Comparison of ENCODE assay signal across 9 cellular contexts in the genomic region with DNA sequence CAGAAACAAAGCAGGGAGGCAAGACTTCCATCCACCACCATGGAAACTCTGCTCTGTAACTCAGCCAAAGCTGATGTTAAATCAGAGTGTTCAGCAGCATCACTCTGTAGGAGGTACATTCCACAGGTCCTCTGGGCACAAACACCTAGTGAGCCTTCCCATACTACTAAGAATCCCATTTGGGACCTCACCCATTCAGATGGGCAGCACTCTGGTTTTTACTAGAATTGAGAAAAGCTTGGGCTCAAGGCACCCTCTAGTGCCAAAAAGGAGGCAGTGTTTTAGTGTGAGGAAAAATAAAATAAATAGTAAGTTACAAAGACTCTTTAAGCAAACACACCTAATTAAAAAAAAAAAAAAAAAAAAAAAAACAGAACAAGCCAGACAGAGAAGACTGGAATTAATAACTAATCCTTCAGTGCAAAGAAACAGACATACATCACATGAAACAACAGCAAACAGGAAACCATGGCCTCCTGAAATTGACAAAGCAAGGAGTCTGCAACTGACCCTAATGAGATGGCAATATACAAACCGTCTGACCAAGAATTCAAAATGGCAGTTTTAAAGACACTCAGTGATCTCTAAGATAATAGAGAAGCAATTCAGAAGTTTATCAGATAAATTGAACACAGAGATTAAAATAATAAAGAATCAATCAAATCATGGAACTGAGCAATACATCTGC.
A peak's percentile ranks its signal among the peaks of the same experiment; 100 is the strongest.
DNase-seq lines count a peak whose midpoint lies in the region; ATAC-seq and TF ChIP-seq lines count a peak whose summit lies in the region.
"Had no signal": no experiment of that assay in that cellular context is flagged by ENCODE, and none has a peak within 500 bp of the region (broad histone marks: within the 10 kb centered on the region; RNA-seq: fewer than 3 reads in every experiment).

No MANE protein-coding gene starts in this region.

- no peak overlapping the region for H3K4me3 ChIP-seq in adipocyte (ENCODE audit: low read length)
- H3K4me3 ChIP-seq in spleen = no peak overlapping the region
- H3K4me3 ChIP-seq: BLaER1 treated with 17β-estradiol and CSF1 and Interleukin-3, amounts not matched to agents 10 nM and 100 nM had no signal

- intact Hi-C loops in natural killer cell (cut with micrococcal nuclease) = no loop called here
- intact Hi-C loops in spleen (cut with DNase I; ENCODE audit: low total_unique reads) = no loop called here

- DNase-seq in NCI-H2171 treated with DMSO at 0.1 percent for 48 hours (lab: John Stamatoyannopoulos, UW) = peak; percentile 3
- no peak for DNase-seq in NCI-H2171 (lab: John Stamatoyannopoulos, UW)
- DNase-seq in adipocyte (ENCODE audit: low read depth) = peak; percentile 71
- no peak for DNase-seq in natural killer cell
- DNase-seq in retina = no peak
- no peak for DNase-seq in spleen
- DNase-seq in NCI-H510A treated with DMSO at 0.1 percent for 48 hours (lab: John Stamatoyannopoulos, UW) = no peak

- no peak overlapping the region for H3K27ac Mint-ChIP-seq in natural killer cell

- H3K9me3 ChIP-seq in adipocyte (ENCODE audit: control insufficient read depth, low read length) (peaks cover 7% of the 10 kb centered on the region), spleen (peaks cover 3 to 32% (median 19%) of the 10 kb centered on the region in 8 donors)

- no peak overlapping the region for H3K27ac ChIP-seq in spleen
- H3K27ac ChIP-seq: BLaER1 treated with 17β-estradiol and CSF1 and Interleukin-3, amounts not matched to agents 10 nM and 100 nM had no signal

- H3K36me3 Mint-ChIP-seq in natural killer cell = no peaks in the 10 kb centered on the region

- no peak overlapping the region for H3K9ac ChIP-seq in adipocyte (ENCODE audit: low read length)
- H3K9ac ChIP-seq: BLaER1 treated with 17β-estradiol and CSF1 and Interleukin-3, amounts not matched to agents 10 nM and 100 nM had no signal

- H3K27me3 ChIP-seq in adipocyte (replicated peaks; ENCODE audit: control insufficient read depth, insufficient read depth, low read length) (no peaks in the 10 kb centered on the region), spleen (replicated peaks in 1 of 7) (peaks cover 0 to 5% (median 0%) of the 10 kb centered on the region in 7 donors)
- H3K27me3 ChIP-seq: BLaER1 treated with 17β-estradiol and CSF1 and Interleukin-3, amounts not matched to agents 10 nM and 100 nM had no signal

- peaks cover 11 to 12% of the 10 kb centered on the region in 2 donors for H3K4me1 Mint-ChIP-seq in natural killer cell

- H3K36me3 ChIP-seq in adipocyte (ENCODE audit: control insufficient read depth, insufficient read depth, low read length, severe bottlenecking) (no peaks in the 10 kb centered on the region), spleen (no peaks in the 10 kb centered on the region)
- H3K36me3 ChIP-seq: BLaER1 treated with 17β-estradiol and CSF1 and Interleukin-3, amounts not matched to agents 10 nM and 100 nM had no signal

- H3K9me3 Mint-ChIP-seq in natural killer cell = no peaks in the 10 kb centered on the region

- peaks cover 0 to 27% of the 10 kb centered on the region in 2 donors for H3K27me3 Mint-ChIP-seq in natural killer cell (ENCODE audit: low read depth in 2 of 2)

- ATAC-seq in HG03460 (IDR thresholded peaks at IDR 0.05; ENCODE audit: unreplicated experiment) (peak; percentile 62), natural killer cell (no peak)

- peak overlapping the region; percentile 87 for H3K4me3 Mint-ChIP-seq in natural killer cell

- no peak for TF ChIP-seq POLR2A in spleen (IDR thresholded peaks at IDR 0.05)

- 37 to 66% (median 49%) methylated on average over 1 of the region's 1 CpG for WGBS in spleen, 5 donors

- H3K4me1 ChIP-seq in adipocyte (ENCODE audit: control insufficient read depth, insufficient read depth, low read length) (no peaks in the 10 kb centered on the region), spleen (no peaks in the 10 kb centered on the region)

- TF ChIP-seq CTCF in natural killer cell (IDR thresholded peaks at IDR 0.05) (peak; percentile 17), spleen (IDR thresholded peaks at IDR 0.05 in 8 of 11, conservative IDR thresholded peaks at IDR 0.05 in 3 of 11) (no peak)

Comparison
In these comparisons a context has a peak if more than half of its experiments do, and no peak if none do; other contexts are left out.
1. DNase-seq: peak in NCI-H2171 treated with DMSO at 0.1 percent for 48 hours (single experiment) and adipocyte (single experiment); none in NCI-H2171 (single experiment), natural killer cell (single experiment), retina (single experiment), spleen (single experiment) and NCI-H510A treated with DMSO at 0.1 percent for 48 hours (single experiment).